Comparison of ENCODE assay signal across 8 cellular contexts in the genomic region with DNA sequence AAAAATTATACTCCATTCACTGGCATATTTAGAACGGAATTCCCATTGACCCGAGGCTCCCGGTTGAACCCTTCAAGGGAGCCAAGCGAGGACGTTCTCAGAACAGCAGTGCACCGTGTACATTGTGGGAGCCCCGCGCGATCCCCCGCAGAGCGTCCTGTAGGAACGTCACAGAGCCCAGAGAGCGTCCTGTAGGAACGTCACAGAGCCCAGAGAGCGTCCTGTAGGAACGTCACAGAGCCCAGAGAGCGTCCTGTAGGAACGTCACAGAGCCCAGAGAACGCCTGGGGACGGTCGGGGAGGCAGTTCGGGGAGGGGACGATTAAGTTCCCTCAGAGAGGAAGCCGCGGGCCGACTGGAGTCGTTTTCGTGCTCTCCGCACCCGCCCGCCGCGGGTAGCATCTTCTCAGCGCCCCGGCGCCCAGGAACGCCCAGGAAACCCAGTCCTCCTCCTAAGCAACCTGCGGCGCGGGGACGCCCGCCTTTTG. TPM values are rescaled to one million over a fixed set of nuclear protein-coding genes. Genes with fewer than 3 reads are reported as not detected.
DNase-seq lines count a peak whose midpoint lies in the region; ATAC-seq and TF ChIP-seq lines count a peak whose summit lies in the region.

No MANE protein-coding gene starts in this region.

- CTCF ChIA-PET in Caco-2 (lab: Charles Lee): interaction anchor here (0.6 to 0.8 kb wide), 2 partner anchors 84 to 335 kb away, joined by 3 read pairs; no protein-coding TSS in a partner anchor

- H3K4me1 Mint-ChIP-seq in Caco-2 (ENCODE audit: low read depth, unreplicated experiment): peaks cover 6% of the 10 kb centered on the region

- BruUV-seq in Caco-2 (replicated peaks; lab: Mats Ljungman, UMichigan): TSS peak; percentile 92

- H3K9me3 ChIP-seq in Caco-2 (no peaks in the 10 kb centered on the region), right cardiac atrium (ENCODE audit: control insufficient read depth, low read length) (no peaks in the 10 kb centered on the region)

- DNase-seq in Caco-2 (peak; percentile 62 to 81), RPMI7951 (ENCODE audit: low read depth) (peak; percentile 69), amniotic stem cell (lab: John Stamatoyannopoulos, UW) (peak; percentile 18), right cardiac atrium (peak; percentile 82 to 85 (median 85)), retina (peak; percentile 85), ureter (ENCODE audit: low spot score) (no peak)

- peaks cover 13% of the 10 kb centered on the region for H3K36me3 Mint-ChIP-seq in Caco-2 (ENCODE audit: insufficient read depth, unreplicated experiment)

- H3K4me1 ChIP-seq in Caco-2 (peaks cover 19% of the 10 kb centered on the region; the same call in 1 of the 2 replicates), right cardiac atrium (ENCODE audit: control insufficient read depth, insufficient read depth, low read length) (no peaks in the 10 kb centered on the region)

- H3K4me3 ChIP-seq in Caco-2 (ENCODE audit: low read depth, low read length) (peak overlapping the region; percentile 57), right cardiac atrium (ENCODE audit: low read length) (peak overlapping the region; percentile 99)

- H3K4me3 Mint-ChIP-seq in Caco-2 (ENCODE audit: unreplicated experiment): peak overlapping the region; percentile 93

- H3K27me3 ChIP-seq in Caco-2 (replicated peaks; ENCODE audit: control insufficient read depth, insufficient read depth, low read length) (no peaks in the 10 kb centered on the region), right cardiac atrium (ENCODE audit: control insufficient read depth, insufficient read depth) (no peaks in the 10 kb centered on the region)

- POLR2A ChIA-PET in Caco-2 (lab: Charles Lee): no interaction called here

- peak; percentile 42 for ATAC-seq in GM19328 (IDR thresholded peaks at IDR 0.05; ENCODE audit: unreplicated experiment)
- peak; percentile 56 for ATAC-seq in HG03432 (IDR thresholded peaks at IDR 0.05; ENCODE audit: unreplicated experiment)
- peak; percentile 88 to 89 for ATAC-seq in right cardiac atrium

- H3K27me3 Mint-ChIP-seq in Caco-2 (ENCODE audit: insufficient read depth, unreplicated experiment): no peaks in the 10 kb centered on the region

- peak overlapping the region; percentile 97 for H3K27ac ChIP-seq in right cardiac atrium (ENCODE audit: low read length)

- no peaks in the 10 kb centered on the region for H3K36me3 ChIP-seq in Caco-2 (ENCODE audit: control insufficient read depth, insufficient read depth, low read length)

- H3K27ac Mint-ChIP-seq in Caco-2 (ENCODE audit: unreplicated experiment): peak overlapping the region; percentile 94

- intact Hi-C loops in Caco-2 (cut with micrococcal nuclease; ENCODE audit: unreplicated experiment): loop anchor here (1.0 to 2.0 kb wide), 2 partner anchors 37 to 138 kb away; a partner anchor contains a TSS
- intact Hi-C loops in right cardiac atrium (cut with DNase I): loop anchor here in 2 of 4 donors (2.0 to 10.0 kb wide), 3 partner anchors 81 to 141 kb away; a partner anchor contains a TSS

- no peaks in the 10 kb centered on the region for H3K9me3 Mint-ChIP-seq in Caco-2 (ENCODE audit: unreplicated experiment)

- under 1% methylated on average over 42 of the region's 42 CpGs for WGBS in right cardiac atrium

- no peak for TF ChIP-seq CTCF in Caco-2 (IDR thresholded peaks at IDR 0.05; ENCODE audit: insufficient read depth in 1 of 2, low read depth in 1 of 2, low read length in 1 of 2, severe bottlenecking in 1 of 2, unreplicated experiment in 1 of 2)

RNA-seq across cellular contexts. Expression of a gene that starts 0.5 kb away (rescaled TPM):
- 155 and 189 TPM in 2 replicates for total RNA-seq in Caco-2 (2022)
- 85.4 and 125 TPM in 2 replicates for total RNA-seq in RPMI7951 (2014; rRNA removed; shearing (Covaris generic))
- total RNA-seq in right cardiac atrium: 10 to 100 TPM; 29.2 to 77.3 (median 49.3) TPM
- 54.5 TPM for polyA plus RNA-seq in right cardiac atrium
- 113 TPM for total RNA-seq in ureter
